31 cellular contexts compared by ENCODE assay signal in genomic region chr6:104407957-104408356, GRCh38.
"Had no signal": no experiment of that assay in that cellular context is flagged by ENCODE, and none has a peak within 500 bp of the region (broad histone marks: within the 10 kb centered on the region; RNA-seq: fewer than 3 reads in every experiment).

No MANE protein-coding gene starts in this region.

- DNase-seq: hypothalamus; immature natural killer cell; kidney; left colon; left lung; lower lobe of right lung; mammary epithelial cell; mesenchymal stem cell; naive B cell; natural killer cell; nucleus accumbens; pancreas; posterior cingulate gyrus; retina; right cardiac atrium; stimulated activated CD4-positive, alpha-beta T cell treated with anti-CD3 and anti-CD28 coated beads, Interleukin-12 subunit alpha, Interleukin-12 subunit beta, amount 100 ng/mL, for 4 hours; stimulated activated CD4-positive, alpha-beta T cell treated with anti-CD3 and anti-CD28 coated beads, Interleukin-15, amount 100 ng/mL, for 24 hours; stimulated activated CD4-positive, alpha-beta T cell treated with anti-CD3 and anti-CD28 coated beads, Interleukin-2, amount 100 ng/mL, for 24 hours; stimulated activated CD4-positive, alpha-beta T cell treated with anti-CD3 and anti-CD28 coated beads, Interleukin-4, amount 100 ng/mL, for 1 hour; stimulated activated naive B cell treated with anti-CD40 and anti-IgM and Interleukin-4, amounts not matched to agents 10 μg/mL and 1 μg/mL and 100 μg/mL, for 72 hours; stimulated activated naive CD8-positive, alpha-beta T cell treated with anti-CD3 and anti-CD28 coated beads, Interleukin-15, Interleukin-2, amounts not matched to agents 100 U/mL and 50 U/mL, for 24 hours; stomach; tibial artery; trophoblast cell; upper lobe of right lung had no signal

- ATAC-seq: left colon; left lung; lower lobe of right lung; natural killer cell; pancreas; right cardiac atrium; sciatic nerve; stimulated activated naive B cell treated with anti-CD40 and anti-IgM and Interleukin-4, amounts not matched to agents 10 μg/mL and 1 μg/mL and 100 μg/mL, for 72 hours; stimulated activated naive CD8-positive, alpha-beta T cell treated with anti-CD3 and anti-CD28 coated beads, Interleukin-15, Interleukin-2, amounts not matched to agents 100 U/mL and 50 U/mL, for 24 hours; upper lobe of right lung had no signal

- H3K27ac ChIP-seq: left lung, lower lobe of right lung, pancreas, prostate gland, skin epidermis, stomach, thoracic aorta, tibial artery, upper lobe of right lung had no signal

- H3K27me3 Mint-ChIP-seq: naive B cell; stimulated activated naive B cell treated with anti-CD40 and anti-IgM and Interleukin-4, amounts not matched to agents 10 μg/mL and 1 μg/mL and 100 μg/mL, for 72 hours had no signal

- H3K4me1 Mint-ChIP-seq: immature natural killer cell; naive B cell; natural killer cell; neural crest cell; stimulated activated naive B cell treated with anti-CD40 and anti-IgM and Interleukin-4, amounts not matched to agents 10 μg/mL and 1 μg/mL and 100 μg/mL, for 72 hours had no signal

- H3K4me3 Mint-ChIP-seq: immature natural killer cell; mesothelial cell of epicardium; naive B cell; natural killer cell; neural crest cell; stimulated activated naive B cell treated with anti-CD40 and anti-IgM and Interleukin-4, amounts not matched to agents 10 μg/mL and 1 μg/mL and 100 μg/mL, for 72 hours had no signal

- H3K36me3 ChIP-seq: left lung, lower lobe of right lung, pancreas, prostate gland, stomach, thoracic aorta, tibial artery, upper lobe of right lung had no signal

- H3K4me1 ChIP-seq: left lung, lower lobe of right lung, pancreas, prostate gland, stomach, tibial artery, upper lobe of right lung had no signal

- H3K36me3 Mint-ChIP-seq: immature natural killer cell; mesothelial cell of epicardium; naive B cell; natural killer cell; stimulated activated naive B cell treated with anti-CD40 and anti-IgM and Interleukin-4, amounts not matched to agents 10 μg/mL and 1 μg/mL and 100 μg/mL, for 72 hours had no signal

- H3K27ac Mint-ChIP-seq: immature natural killer cell; mesothelial cell of epicardium; natural killer cell; stimulated activated naive B cell treated with anti-CD40 and anti-IgM and Interleukin-4, amounts not matched to agents 10 μg/mL and 1 μg/mL and 100 μg/mL, for 72 hours had no signal

- H3K4me3 ChIP-seq: left lung, lower lobe of right lung, pancreas, prostate gland, skin epidermis, stomach, thoracic aorta, tibial artery, upper lobe of right lung had no signal

- H3K27me3 ChIP-seq: left lung, pancreas, stomach, tibial artery, upper lobe of right lung had no signal

- H3K9me3 ChIP-seq: left lung, lower lobe of right lung, pancreas, prostate gland, stomach, thoracic aorta, tibial artery, upper lobe of right lung had no signal
